In the genomic region with DNA sequence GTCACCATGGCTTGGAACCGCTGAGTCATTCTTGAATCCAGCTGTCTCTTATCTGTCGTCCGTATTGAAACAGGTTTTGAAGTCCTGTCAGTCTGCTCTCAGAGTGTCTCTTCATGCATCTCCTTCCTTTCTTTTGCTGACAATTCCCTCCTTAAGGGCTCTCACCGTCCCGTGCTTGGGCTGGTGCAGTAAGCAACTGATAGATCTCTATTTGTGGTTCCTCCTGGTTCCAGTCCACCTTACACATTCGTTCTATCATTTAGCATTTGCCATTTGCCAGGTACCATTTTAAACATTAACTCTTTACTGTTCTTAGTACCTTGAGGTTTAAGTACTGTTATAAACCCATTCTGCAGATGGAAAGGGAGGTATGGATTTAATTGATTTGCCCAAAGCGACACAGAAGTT, we compare ENCODE assay signal across 1 cellular context.
TF ChIP-seq lines count a peak whose summit lies in the region.

No MANE protein-coding gene starts in this region.

TF ChIP-seq in K562, 482 proteins besides CTCF, POLR2A, EP300 and RAD21 (continued from another document and continues in another):
- no peak for TF ChIP-seq KDM5B (IDR thresholded peaks at IDR 0.05; ENCODE audit: insufficient replicate concordance, low read depth, low read length)
- no peak for TF ChIP-seq HCFC1 (IDR thresholded peaks at IDR 0.05; ENCODE audit: low read depth, low read length)
- TF ChIP-seq BRCA1 (IDR thresholded peaks at IDR 0.05) = no peak
- TF ChIP-seq BRCA1 (CRISPR knock-in tag; IDR thresholded peaks at IDR 0.05) = no peak
- TF ChIP-seq ZNF316 (IDR thresholded peaks at IDR 0.05) = peak; percentile 100
- TF ChIP-seq, protein P1, sequence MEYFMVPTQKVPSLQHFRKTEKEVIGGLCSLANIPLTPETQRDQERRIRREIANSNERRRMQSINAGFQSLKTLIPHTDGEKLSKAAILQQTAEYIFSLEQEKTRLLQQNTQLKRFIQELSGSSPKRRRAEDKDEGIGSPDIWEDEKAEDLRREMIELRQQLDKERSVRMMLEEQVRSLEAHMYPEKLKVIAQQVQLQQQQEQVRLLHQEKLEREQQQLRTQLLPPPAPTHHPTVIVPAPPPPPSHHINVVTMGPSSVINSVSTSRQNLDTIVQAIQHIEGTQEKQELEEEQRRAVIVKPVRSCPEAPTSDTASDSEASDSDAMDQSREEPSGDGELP (CRISPR knock-in tag; IDR thresholded peaks at IDR 0.05; ENCODE audit: borderline replicate concordance) = peak; percentile 95
- TF ChIP-seq, protein P2, sequence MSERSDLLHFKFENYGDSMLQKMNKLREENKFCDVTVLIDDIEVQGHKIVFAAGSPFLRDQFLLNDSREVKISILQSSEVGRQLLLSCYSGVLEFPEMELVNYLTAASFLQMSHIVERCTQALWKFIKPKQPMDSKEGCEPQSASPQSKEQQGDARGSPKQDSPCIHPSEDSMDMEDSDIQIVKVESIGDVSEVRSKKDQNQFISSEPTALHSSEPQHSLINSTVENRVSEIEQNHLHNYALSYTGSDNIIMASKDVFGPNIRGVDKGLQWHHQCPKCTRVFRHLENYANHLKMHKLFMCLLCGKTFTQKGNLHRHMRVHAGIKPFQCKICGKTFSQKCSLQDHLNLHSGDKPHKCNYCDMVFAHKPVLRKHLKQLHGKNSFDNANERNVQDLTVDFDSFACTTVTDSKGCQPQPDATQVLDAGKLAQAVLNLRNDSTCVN (CRISPR knock-in tag; IDR thresholded peaks at IDR 0.05) = no peak
- TF ChIP-seq NR2C1 (IDR thresholded peaks at IDR 0.05) = no peak
- TF ChIP-seq NR2C1 (tag; IDR thresholded peaks at IDR 0.05) = no peak
- TF ChIP-seq, protein P3, sequence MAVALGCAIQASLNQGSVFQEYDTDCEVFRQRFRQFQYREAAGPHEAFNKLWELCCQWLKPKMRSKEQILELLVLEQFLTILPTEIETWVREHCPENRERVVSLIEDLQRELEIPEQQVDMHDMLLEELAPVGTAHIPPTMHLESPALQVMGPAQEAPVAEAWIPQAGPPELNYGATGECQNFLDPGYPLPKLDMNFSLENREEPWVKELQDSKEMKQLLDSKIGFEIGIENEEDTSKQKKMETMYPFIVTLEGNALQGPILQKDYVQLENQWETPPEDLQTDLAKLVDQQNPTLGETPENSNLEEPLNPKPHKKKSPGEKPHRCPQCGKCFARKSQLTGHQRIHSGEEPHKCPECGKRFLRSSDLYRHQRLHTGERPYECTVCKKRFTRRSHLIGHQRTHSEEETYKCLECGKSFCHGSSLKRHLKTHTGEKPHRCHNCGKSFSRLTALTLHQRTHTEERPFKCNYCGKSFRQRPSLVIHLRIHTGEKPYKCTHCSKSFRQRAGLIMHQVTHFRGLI (CRISPR knock-in tag; IDR thresholded peaks at IDR 0.05) = no peak
- no peak for TF ChIP-seq TCF7L2 (IDR thresholded peaks at IDR 0.05; ENCODE audit: low read depth, low read length)
- TF ChIP-seq ESRRB (CRISPR knock-in tag; IDR thresholded peaks at IDR 0.05; ENCODE audit: borderline replicate concordance) = no peak
- TF ChIP-seq SMAD2 (IDR thresholded peaks at IDR 0.05; ENCODE audit: low read depth, low read length) = no peak
- TF ChIP-seq, protein P4, sequence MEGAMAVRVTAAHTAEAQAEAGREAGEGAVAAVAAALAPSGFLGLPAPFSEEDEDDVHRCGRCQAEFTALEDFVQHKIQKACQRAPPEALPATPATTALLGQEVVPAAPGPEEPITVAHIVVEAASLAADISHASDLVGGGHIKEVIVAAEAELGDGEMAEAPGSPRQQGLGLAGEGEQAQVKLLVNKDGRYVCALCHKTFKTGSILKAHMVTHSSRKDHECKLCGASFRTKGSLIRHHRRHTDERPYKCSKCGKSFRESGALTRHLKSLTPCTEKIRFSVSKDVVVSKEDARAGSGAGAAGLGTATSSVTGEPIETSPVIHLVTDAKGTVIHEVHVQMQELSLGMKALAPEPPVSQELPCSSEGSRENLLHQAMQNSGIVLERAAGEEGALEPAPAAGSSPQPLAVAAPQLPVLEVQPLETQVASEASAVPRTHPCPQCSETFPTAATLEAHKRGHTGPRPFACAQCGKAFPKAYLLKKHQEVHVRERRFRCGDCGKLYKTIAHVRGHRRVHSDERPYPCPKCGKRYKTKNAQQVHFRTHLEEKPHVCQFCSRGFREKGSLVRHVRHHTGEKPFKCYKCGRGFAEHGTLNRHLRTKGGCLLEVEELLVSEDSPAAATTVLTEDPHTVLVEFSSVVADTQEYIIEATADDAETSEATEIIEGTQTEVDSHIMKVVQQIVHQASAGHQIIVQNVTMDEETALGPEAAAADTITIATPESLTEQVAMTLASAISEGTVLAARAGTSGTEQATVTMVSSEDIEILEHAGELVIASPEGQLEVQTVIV (CRISPR knock-in tag; IDR thresholded peaks at IDR 0.05; ENCODE audit: borderline replicate concordance) = no peak
- TF ChIP-seq KDM1A (IDR thresholded peaks at IDR 0.05) = peak; percentile 43 to 64; a peak in 2 of 4 replicates
- no peak for TF ChIP-seq TCFL5 (CRISPR knock-in tag; conservative IDR thresholded peaks at IDR 0.05)
- TF ChIP-seq ZNF282 (CRISPR knock-in tag; IDR thresholded peaks at IDR 0.05) = no peak
- peak; percentile 44; the same call in 1 of the 2 replicates for TF ChIP-seq NCOA1 (IDR thresholded peaks at IDR 0.05; ENCODE audit: low read depth)
- no peak for TF ChIP-seq NFXL1 (CRISPR knock-in tag; IDR thresholded peaks at IDR 0.05)
- no peak for TF ChIP-seq CBFB (CRISPR knock-in tag; IDR thresholded peaks at IDR 0.05)
- TF ChIP-seq, protein P5, sequence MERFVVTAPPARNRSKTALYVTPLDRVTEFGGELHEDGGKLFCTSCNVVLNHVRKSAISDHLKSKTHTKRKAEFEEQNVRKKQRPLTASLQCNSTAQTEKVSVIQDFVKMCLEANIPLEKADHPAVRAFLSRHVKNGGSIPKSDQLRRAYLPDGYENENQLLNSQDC (CRISPR knock-in tag; IDR thresholded peaks at IDR 0.05) = no peak
- TF ChIP-seq CREB1 (IDR thresholded peaks at IDR 0.05) = no peak
- no peak for TF ChIP-seq CREB1 (CRISPR knock-in tag; IDR thresholded peaks at IDR 0.05)
- TF ChIP-seq, protein P6, sequence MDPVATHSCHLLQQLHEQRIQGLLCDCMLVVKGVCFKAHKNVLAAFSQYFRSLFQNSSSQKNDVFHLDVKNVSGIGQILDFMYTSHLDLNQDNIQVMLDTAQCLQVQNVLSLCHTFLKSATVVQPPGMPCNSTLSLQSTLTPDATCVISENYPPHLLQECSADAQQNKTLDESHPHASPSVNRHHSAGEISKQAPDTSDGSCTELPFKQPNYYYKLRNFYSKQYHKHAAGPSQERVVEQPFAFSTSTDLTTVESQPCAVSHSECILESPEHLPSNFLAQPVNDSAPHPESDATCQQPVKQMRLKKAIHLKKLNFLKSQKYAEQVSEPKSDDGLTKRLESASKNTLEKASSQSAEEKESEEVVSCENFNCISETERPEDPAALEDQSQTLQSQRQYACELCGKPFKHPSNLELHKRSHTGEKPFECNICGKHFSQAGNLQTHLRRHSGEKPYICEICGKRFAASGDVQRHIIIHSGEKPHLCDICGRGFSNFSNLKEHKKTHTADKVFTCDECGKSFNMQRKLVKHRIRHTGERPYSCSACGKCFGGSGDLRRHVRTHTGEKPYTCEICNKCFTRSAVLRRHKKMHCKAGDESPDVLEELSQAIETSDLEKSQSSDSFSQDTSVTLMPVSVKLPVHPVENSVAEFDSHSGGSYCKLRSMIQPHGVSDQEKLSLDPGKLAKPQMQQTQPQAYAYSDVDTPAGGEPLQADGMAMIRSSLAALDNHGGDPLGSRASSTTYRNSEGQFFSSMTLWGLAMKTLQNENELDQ (CRISPR knock-in tag; IDR thresholded peaks at IDR 0.05; ENCODE audit: borderline replicate concordance) = no peak
- TF ChIP-seq YBX1 (IDR thresholded peaks at IDR 0.05) = no peak
- TF ChIP-seq, protein P7, sequence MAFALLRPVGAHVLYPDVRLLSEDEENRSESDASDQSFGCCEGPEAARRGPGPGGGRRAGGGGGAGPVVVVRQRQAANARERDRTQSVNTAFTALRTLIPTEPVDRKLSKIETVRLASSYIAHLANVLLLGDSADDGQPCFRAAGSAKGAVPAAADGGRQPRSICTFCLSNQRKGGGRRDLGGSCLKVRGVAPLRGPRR (CRISPR knock-in tag; IDR thresholded peaks at IDR 0.05) = no peak
- TF ChIP-seq CSDE1 (IDR thresholded peaks at IDR 0.05) = no peak
- TF ChIP-seq SRSF7 (optimal IDR thresholded peaks at IDR 0.05; ENCODE audit: low read depth, low read length) = no peak
- TF ChIP-seq, protein P8, sequence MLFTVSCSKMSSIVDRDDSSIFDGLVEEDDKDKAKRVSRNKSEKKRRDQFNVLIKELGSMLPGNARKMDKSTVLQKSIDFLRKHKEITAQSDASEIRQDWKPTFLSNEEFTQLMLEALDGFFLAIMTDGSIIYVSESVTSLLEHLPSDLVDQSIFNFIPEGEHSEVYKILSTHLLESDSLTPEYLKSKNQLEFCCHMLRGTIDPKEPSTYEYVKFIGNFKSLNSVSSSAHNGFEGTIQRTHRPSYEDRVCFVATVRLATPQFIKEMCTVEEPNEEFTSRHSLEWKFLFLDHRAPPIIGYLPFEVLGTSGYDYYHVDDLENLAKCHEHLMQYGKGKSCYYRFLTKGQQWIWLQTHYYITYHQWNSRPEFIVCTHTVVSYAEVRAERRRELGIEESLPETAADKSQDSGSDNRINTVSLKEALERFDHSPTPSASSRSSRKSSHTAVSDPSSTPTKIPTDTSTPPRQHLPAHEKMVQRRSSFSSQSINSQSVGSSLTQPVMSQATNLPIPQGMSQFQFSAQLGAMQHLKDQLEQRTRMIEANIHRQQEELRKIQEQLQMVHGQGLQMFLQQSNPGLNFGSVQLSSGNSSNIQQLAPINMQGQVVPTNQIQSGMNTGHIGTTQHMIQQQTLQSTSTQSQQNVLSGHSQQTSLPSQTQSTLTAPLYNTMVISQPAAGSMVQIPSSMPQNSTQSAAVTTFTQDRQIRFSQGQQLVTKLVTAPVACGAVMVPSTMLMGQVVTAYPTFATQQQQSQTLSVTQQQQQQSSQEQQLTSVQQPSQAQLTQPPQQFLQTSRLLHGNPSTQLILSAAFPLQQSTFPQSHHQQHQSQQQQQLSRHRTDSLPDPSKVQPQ (CRISPR knock-in tag; IDR thresholded peaks at IDR 0.05; ENCODE audit: borderline replicate concordance) = no peak
- TF ChIP-seq ILF3 (IDR thresholded peaks at IDR 0.05; ENCODE audit: borderline replicate concordance) = no peak
- TF ChIP-seq ZNF23 (CRISPR knock-in tag; IDR thresholded peaks at IDR 0.05) = no peak
- peak; percentile 98 for TF ChIP-seq SMARCA4 (IDR thresholded peaks at IDR 0.05)
- TF ChIP-seq RFX7 (CRISPR knock-in tag; IDR thresholded peaks at IDR 0.05) = no peak
- no peak for TF ChIP-seq ZNF785 (CRISPR knock-in tag; IDR thresholded peaks at IDR 0.05)
- TF ChIP-seq HLTF (IDR thresholded peaks at IDR 0.05) = 0 out of 2 replicates have a peak, but pooled peaks have one; percentile 66
- no peak for TF ChIP-seq RFX5 (IDR thresholded peaks at IDR 0.05; ENCODE audit: low read depth, low read length)
- TF ChIP-seq, protein P9, sequence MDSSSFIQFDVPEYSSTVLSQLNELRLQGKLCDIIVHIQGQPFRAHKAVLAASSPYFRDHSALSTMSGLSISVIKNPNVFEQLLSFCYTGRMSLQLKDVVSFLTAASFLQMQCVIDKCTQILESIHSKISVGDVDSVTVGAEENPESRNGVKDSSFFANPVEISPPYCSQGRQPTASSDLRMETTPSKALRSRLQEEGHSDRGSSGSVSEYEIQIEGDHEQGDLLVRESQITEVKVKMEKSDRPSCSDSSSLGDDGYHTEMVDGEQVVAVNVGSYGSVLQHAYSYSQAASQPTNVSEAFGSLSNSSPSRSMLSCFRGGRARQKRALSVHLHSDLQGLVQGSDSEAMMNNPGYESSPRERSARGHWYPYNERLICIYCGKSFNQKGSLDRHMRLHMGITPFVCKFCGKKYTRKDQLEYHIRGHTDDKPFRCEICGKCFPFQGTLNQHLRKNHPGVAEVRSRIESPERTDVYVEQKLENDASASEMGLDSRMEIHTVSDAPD (CRISPR knock-in tag; IDR thresholded peaks at IDR 0.05) = no peak
- no peak for TF ChIP-seq HDAC8 (tag; IDR thresholded peaks at IDR 0.05)
- TF ChIP-seq TAF1 (IDR thresholded peaks at IDR 0.05; ENCODE audit: control insufficient read depth, extremely low read depth, insufficient read depth, low read length, severe bottlenecking) = no peak
- TF ChIP-seq SP2 (IDR thresholded peaks at IDR 0.05; ENCODE audit: extremely low read depth, low read depth, low read length, poor library complexity, severe bottlenecking) = no peak
- no peak for TF ChIP-seq ZSCAN29 (IDR thresholded peaks at IDR 0.05)
- TF ChIP-seq TCF3 (CRISPR knock-in tag; IDR thresholded peaks at IDR 0.05) = peak; percentile 85
- TF ChIP-seq ZNF174 (CRISPR knock-in tag; IDR thresholded peaks at IDR 0.05) = no peak
- no peak for TF ChIP-seq RBM15 (IDR thresholded peaks at IDR 0.05; ENCODE audit: insufficient read depth, low read length)
- peak; percentile 94 for TF ChIP-seq HDAC2 (IDR thresholded peaks at IDR 0.05)
- TF ChIP-seq, protein P10, sequence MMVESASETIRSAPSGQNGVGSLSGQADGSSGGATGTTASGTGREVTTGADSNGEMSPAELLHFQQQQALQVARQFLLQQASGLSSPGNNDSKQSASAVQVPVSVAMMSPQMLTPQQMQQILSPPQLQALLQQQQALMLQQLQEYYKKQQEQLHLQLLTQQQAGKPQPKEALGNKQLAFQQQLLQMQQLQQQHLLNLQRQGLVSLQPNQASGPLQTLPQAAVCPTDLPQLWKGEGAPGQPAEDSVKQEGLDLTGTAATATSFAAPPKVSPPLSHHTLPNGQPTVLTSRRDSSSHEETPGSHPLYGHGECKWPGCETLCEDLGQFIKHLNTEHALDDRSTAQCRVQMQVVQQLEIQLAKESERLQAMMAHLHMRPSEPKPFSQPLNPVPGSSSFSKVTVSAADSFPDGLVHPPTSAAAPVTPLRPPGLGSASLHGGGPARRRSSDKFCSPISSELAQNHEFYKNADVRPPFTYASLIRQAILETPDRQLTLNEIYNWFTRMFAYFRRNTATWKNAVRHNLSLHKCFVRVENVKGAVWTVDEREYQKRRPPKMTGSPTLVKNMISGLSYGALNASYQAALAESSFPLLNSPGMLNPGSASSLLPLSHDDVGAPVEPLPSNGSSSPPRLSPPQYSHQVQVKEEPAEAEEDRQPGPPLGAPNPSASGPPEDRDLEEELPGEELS (CRISPR knock-in tag; IDR thresholded peaks at IDR 0.05; ENCODE audit: borderline replicate concordance) = no peak
- no peak for TF ChIP-seq RUNX1 (IDR thresholded peaks at IDR 0.05; ENCODE audit: low read depth)
- TF ChIP-seq, protein P11, sequence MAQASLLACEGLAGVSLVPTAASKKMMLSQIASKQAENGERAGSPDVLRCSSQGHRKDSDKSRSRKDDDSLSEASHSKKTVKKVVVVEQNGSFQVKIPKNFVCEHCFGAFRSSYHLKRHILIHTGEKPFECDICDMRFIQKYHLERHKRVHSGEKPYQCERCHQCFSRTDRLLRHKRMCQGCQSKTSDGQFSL (CRISPR knock-in tag; IDR thresholded peaks at IDR 0.05) = no peak
- TF ChIP-seq, protein P11 (tag; IDR thresholded peaks at IDR 0.05) = no peak
- no peak for TF ChIP-seq RBBP5 (IDR thresholded peaks at IDR 0.05; ENCODE audit: borderline replicate concordance, insufficient read depth, low read length, poor library complexity, severe bottlenecking)
- TF ChIP-seq, protein P12, sequence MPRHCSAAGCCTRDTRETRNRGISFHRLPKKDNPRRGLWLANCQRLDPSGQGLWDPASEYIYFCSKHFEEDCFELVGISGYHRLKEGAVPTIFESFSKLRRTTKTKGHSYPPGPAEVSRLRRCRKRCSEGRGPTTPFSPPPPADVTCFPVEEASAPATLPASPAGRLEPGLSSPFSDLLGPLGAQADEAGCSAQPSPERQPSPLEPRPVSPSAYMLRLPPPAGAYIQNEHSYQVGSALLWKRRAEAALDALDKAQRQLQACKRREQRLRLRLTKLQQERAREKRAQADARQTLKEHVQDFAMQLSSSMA (CRISPR knock-in tag; IDR thresholded peaks at IDR 0.05) = no peak
- no peak for TF ChIP-seq PCBP1 (IDR thresholded peaks at IDR 0.05; ENCODE audit: low read depth, low read length, poor library complexity, severe bottlenecking)
